In the genomic region with DNA sequence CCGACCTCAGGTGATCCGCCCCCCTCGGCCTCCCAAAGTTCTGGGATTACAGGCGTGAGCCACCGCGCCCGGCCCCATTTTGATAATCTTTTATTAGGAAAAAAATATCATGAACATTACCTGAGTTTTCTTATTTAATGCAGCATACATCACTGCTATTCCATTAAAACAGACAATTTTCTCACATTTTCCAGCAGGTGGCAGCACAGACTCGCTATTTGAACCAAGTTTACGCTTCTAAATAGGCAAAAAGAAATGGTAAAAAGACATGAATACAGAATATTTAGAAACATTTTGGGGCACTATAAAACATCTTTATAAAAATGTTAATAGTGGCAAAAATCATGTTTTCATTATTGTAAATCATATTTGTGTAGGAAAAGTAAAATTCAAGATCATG, we compare ENCODE assay signal across 8 cellular contexts.
DNase-seq lines count a peak whose midpoint lies in the region; ATAC-seq and TF ChIP-seq lines count a peak whose summit lies in the region.

No MANE protein-coding gene starts in this region.

- H3K18ac ChIP-seq in mesenchymal stem cell (ENCODE audit: low read depth in 1 of 2, low read length in 2 of 2), result no peak overlapping the region

- no peak for ATAC-seq in HG03135 (IDR thresholded peaks at IDR 0.05; ENCODE audit: unreplicated experiment)

- POLR2A ChIA-PET in BJ (lab: Charles Lee), result no interaction called here

- H3K4me2 ChIP-seq in mesenchymal stem cell (ENCODE audit: low read length, poor library complexity, severe bottlenecking), result no peak overlapping the region

- TF ChIP-seq CTCF in BJ (IDR thresholded peaks at IDR 0.05; ENCODE audit: insufficient read depth, low read depth, low read length), result peak; percentile 63
- peak; percentile 53 for TF ChIP-seq CTCF in GM13976 (IDR thresholded peaks at IDR 0.05; ENCODE audit: borderline replicate concordance, control extremely low read depth, extremely low read depth, insufficient read depth, missing control alignments)
- peak; percentile 63 for TF ChIP-seq CTCF in choroid plexus epithelial cell (conservative IDR thresholded peaks at IDR 0.05; ENCODE audit: low read depth, low read length)

- H3K14ac ChIP-seq in mesenchymal stem cell (ENCODE audit: low read length in 2 of 2), result no peak overlapping the region

- H3K79me1 ChIP-seq in mesenchymal stem cell (replicated peaks; ENCODE audit: low read length, poor library complexity, severe bottlenecking), result no peaks in the 10 kb centered on the region

- in situ Hi-C loops in GM13976 (cut with MboI; ENCODE audit: low sequenced_read_pairs, unreplicated experiment), result no loop called here

- no peak overlapping the region for H4K8ac ChIP-seq in mesenchymal stem cell (ENCODE audit: low read length)

- DNase-seq in BJ (ENCODE audit: low read depth) (peak; percentile 1), GM13976 (ENCODE audit: low spot score) (peak; percentile 55), HS-27A (ENCODE audit: low read depth) (peak; percentile 12), RPMI8226 (peak; percentile 50), choroid plexus epithelial cell (ENCODE audit: low read depth) (peak; percentile 82), mesenchymal stem cell (peak; percentile 67), DMS79 treated with DMSO at 0.1 percent for 48 hours (lab: John Stamatoyannopoulos, UW) (no peak)

- H3K9me3 ChIP-seq in mesenchymal stem cell (ENCODE audit: control insufficient read depth, low read length), result no peaks in the 10 kb centered on the region

- no peaks in the 10 kb centered on the region for H3K4me1 ChIP-seq in mesenchymal stem cell (ENCODE audit: control insufficient read depth, insufficient read depth, low read depth, low read length)

- CTCF ChIA-PET in BJ (lab: Yijun Ruan, JAX), result interaction anchor here (0.6 to 1.5 kb wide), 9 partner anchors 13 to 935 kb away, joined by 3 to 5 read pairs (median 3); no protein-coding TSS in a partner anchor

- no peaks in the 10 kb centered on the region for H3K36me3 ChIP-seq in BJ (ENCODE audit: control insufficient read depth, insufficient read depth, low read length)
- no peaks in the 10 kb centered on the region for H3K36me3 ChIP-seq in mesenchymal stem cell (ENCODE audit: control insufficient read depth in 1 of 2, insufficient read depth in 2 of 2, low read depth in 1 of 2, low read length in 2 of 2)

- no peak overlapping the region for H2AK5ac ChIP-seq in mesenchymal stem cell (ENCODE audit: low read length, severe bottlenecking)

- H3K23ac ChIP-seq in mesenchymal stem cell (ENCODE audit: low read length in 2 of 2), result no peak overlapping the region

- H2BK5ac ChIP-seq in mesenchymal stem cell (ENCODE audit: low read depth, low read length, poor library complexity, severe bottlenecking), result no peak overlapping the region

- WGBS in mesenchymal stem cell, result 0% methylated on average over 2 of the region's 9 CpGs

- no peak overlapping the region for H3K27ac ChIP-seq in mesenchymal stem cell (ENCODE audit: low read length, poor library complexity, severe bottlenecking)

- H3K27me3 ChIP-seq in BJ (ENCODE audit: control insufficient read depth, insufficient read depth, low read length) (no peaks in the 10 kb centered on the region), mesenchymal stem cell (ENCODE audit: control insufficient read depth in 1 of 2, insufficient read depth in 1 of 2, low read length in 2 of 2) (peaks cover 0 to 3% of the 10 kb centered on the region in 2 experiments)

- H3K4me3 ChIP-seq in BJ (ENCODE audit: low read depth, low read length), result no peak overlapping the region
- H3K4me3 ChIP-seq in choroid plexus epithelial cell (ENCODE audit: low read depth, low read length), result no peak overlapping the region
- H3K4me3 ChIP-seq in mesenchymal stem cell (ENCODE audit: insufficient read depth in 1 of 2, low read depth in 1 of 2, low read length in 2 of 2), result no peak overlapping the region

- no peak overlapping the region for H3K4ac ChIP-seq in mesenchymal stem cell (ENCODE audit: low read depth in 1 of 2, low read length in 2 of 2)

- H2AFZ ChIP-seq in mesenchymal stem cell (ENCODE audit: low read depth, low read length), result no peak overlapping the region

- peak overlapping the region; percentile 28 for H2BK15ac ChIP-seq in mesenchymal stem cell (ENCODE audit: low read depth, poor library complexity, severe bottlenecking)

- no peak overlapping the region for H2BK12ac ChIP-seq in mesenchymal stem cell (ENCODE audit: low read length in 2 of 2)

- H2BK120ac ChIP-seq in mesenchymal stem cell (ENCODE audit: low read depth, low read length), result no peak overlapping the region

- no peak overlapping the region for H3K9ac ChIP-seq in mesenchymal stem cell (ENCODE audit: low read length)

- no peak overlapping the region for H4K91ac ChIP-seq in mesenchymal stem cell (ENCODE audit: low read length)
